8 cellular contexts compared by ENCODE assay signal in the genomic region with DNA sequence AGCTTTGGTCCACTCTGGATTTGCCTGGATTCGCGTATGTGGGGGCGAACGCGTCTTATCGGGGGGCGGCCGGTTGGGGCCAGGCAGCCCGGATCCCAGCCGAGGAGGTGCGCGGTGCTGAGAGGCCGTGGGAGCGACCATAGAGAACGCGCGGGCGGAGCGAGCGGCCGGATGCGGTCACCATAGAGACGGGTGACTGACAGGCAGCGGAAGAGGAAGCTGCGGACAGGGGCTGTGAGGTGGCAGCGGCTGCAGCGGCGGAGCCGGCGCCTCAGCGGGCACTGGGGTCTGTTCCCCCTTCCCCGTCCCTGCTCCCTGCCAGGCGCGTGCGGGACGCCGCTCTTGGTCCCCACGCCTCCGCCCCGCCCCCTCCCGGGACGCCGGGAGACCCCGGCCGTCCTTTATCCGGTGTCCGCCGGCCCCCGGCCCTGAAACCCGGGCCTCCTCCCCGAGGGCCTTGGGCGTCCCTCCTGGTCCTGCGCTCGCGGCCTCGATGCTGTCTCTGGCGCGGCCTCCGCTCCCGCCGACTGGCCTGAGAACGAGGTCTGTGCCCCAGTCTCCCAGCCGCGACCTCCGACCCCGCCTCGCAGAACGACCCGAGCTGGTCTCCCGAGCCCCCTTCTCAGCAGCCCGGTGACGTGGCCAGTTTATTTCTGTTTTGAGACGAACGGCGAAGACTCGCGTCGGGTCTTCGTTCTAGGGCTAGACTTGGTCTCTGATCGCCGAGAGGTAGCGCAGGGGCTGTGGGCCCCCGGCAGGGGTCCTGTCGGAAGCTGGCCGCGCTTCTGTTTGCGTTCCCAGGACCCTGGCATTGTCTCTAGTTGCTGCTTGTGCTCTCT. TPM values are rescaled to one million over a fixed set of nuclear protein-coding genes. Genes with fewer than 3 reads are reported as not detected.
A peak's percentile ranks its signal among the peaks of the same experiment; 100 is the strongest.
DNase-seq lines count a peak whose midpoint lies in the region; ATAC-seq and TF ChIP-seq lines count a peak whose summit lies in the region.

TSS of gene CHPF2 (plus strand) at position 212 of the 839 bp plus-strand sequence. CDS start 1,529 bp downstream, outside the sequence.

- H3K9me3 ChIP-seq in uterus = no peaks in the 10 kb centered on the region

- H3K27me3 ChIP-seq in uterus = no peaks in the 10 kb centered on the region

- TF ChIP-seq POLR2A in GM15510 (IDR thresholded peaks at IDR 0.05; ENCODE audit: borderline replicate concordance, extremely low read depth, insufficient read length) (peak; percentile 91), uterus (IDR thresholded peaks at IDR 0.05) (peak; percentile 45 to 82)

- H3K36me3 ChIP-seq in uterus = no peaks in the 10 kb centered on the region

- peak within 1 kb of the TSS; percentile 79 to 82 for H3K4me3 ChIP-seq in uterus

- peak; percentile 45 for DNase-seq in NCI-H146 treated with DMSO at 0.1 percent for 48 hours (lab: John Stamatoyannopoulos, UW; ENCODE audit: unreplicated experiment)
- DNase-seq in T-helper 2 cell = peak; percentile 74 to 94 (median 85)
- DNase-seq in left ventricle myocardium superior = peak; percentile 95
- DNase-seq in pulmonary artery endothelial cell (ENCODE audit: low read depth, low spot score) = peak; percentile 57
- DNase-seq in uterus = peak; percentile 90 to 91

- H3K4me1 ChIP-seq in uterus = peaks cover 5 to 12% of the 10 kb centered on the region in 2 donors

- H3K27ac ChIP-seq in angular gyrus (ENCODE audit: low read depth, low read length) (peak within 1 kb of the TSS; percentile 83), uterus (peak within 1 kb of the TSS; percentile 75)

- ATAC-seq in HG02798 (IDR thresholded peaks at IDR 0.05; ENCODE audit: poor library complexity, unreplicated experiment) = peak; percentile 96
- ATAC-seq in left ventricle myocardium superior = peak; percentile 95

- TF ChIP-seq CTCF in uterus (IDR thresholded peaks at IDR 0.05) = peak in 1 of 4 experiments; percentile 21

- intact Hi-C loops in left ventricle myocardium superior (cut with micrococcal nuclease) = no loop called here
- intact Hi-C loops in uterus (cut with DNase I; ENCODE audit: low total_unique reads) = no loop called here

RNA-seq across cellular contexts. Expression of gene CHPF2, which starts in this region (rescaled TPM):
- total RNA-seq in left ventricle myocardium superior = 12.1 TPM
- 57.7 and 71.3 TPM in 2 replicates for total RNA-seq in pulmonary artery endothelial cell
- 10 to 100 TPM; 18.5 to 32.6 (median 31.2) TPM for total RNA-seq in uterus

Comparison
In these comparisons a context has a peak if more than half of its experiments do, and no peak if none do; other contexts are left out.
1. Peak in every context shown above with its lines: DNase-seq, ATAC-seq, H3K4me3 ChIP-seq and H3K27ac ChIP-seq.
2. DNase-seq: peak in every context shown above with its lines; median percentile 95 in left ventricle myocardium superior; 90 in uterus; 85 in T-helper 2 cell; 57 in pulmonary artery endothelial cell; 45 in NCI-H146 treated with DMSO at 0.1 percent for 48 hours.